In genomic region chr5:431001-431710, GRCh38 we compare ENCODE assay signal across 1 cellular context.
A peak's percentile ranks its signal among the peaks of the same experiment; 100 is the strongest.
TF ChIP-seq lines count a peak whose summit lies in the region.

No MANE protein-coding gene starts in this region.

TF ChIP-seq in HepG2, 621 proteins besides CTCF, POLR2A, EP300 and RAD21 (continued from another document and continues in another):
- no peak for TF ChIP-seq ZNF710 (CRISPR knock-in tag; IDR thresholded peaks at IDR 0.05; ENCODE audit: borderline replicate concordance)
- no peak for TF ChIP-seq ATF4 (CRISPR knock-in tag; IDR thresholded peaks at IDR 0.05)
- peak; percentile 46 for TF ChIP-seq HNF4G (IDR thresholded peaks at IDR 0.05; ENCODE audit: borderline replicate concordance, low read depth, low read length)
- no peak for TF ChIP-seq HNF4G (CRISPR knock-in tag; IDR thresholded peaks at IDR 0.05; ENCODE audit: borderline replicate concordance, low read depth)
- no peak for TF ChIP-seq MTA3 (CRISPR knock-in tag; IDR thresholded peaks at IDR 0.05)
- no peak for TF ChIP-seq KLF13 (CRISPR knock-in tag; IDR thresholded peaks at IDR 0.05)
- no peak for TF ChIP-seq MLXIP (CRISPR knock-in tag; IDR thresholded peaks at IDR 0.05; ENCODE audit: borderline replicate concordance)
- no peak for TF ChIP-seq CSRNP2 (CRISPR knock-in tag; conservative IDR thresholded peaks at IDR 0.05; ENCODE audit: low read depth)
- no peak for TF ChIP-seq ZNF580 (CRISPR knock-in tag; IDR thresholded peaks at IDR 0.05; ENCODE audit: borderline replicate concordance, low read depth)
- 0 out of 2 replicates have a peak, but pooled peaks have one; percentile 31 for TF ChIP-seq ARID4A (CRISPR knock-in tag; IDR thresholded peaks at IDR 0.05; ENCODE audit: borderline replicate concordance)
- no peak for TF ChIP-seq MEF2D (CRISPR knock-in tag; IDR thresholded peaks at IDR 0.05)
- TF ChIP-seq ZBTB43 (CRISPR knock-in tag; conservative IDR thresholded peaks at IDR 0.05): no peak
- TF ChIP-seq NFIC (IDR thresholded peaks at IDR 0.05; ENCODE audit: low read length): no peak
- TF ChIP-seq ZFP62 (CRISPR knock-in tag; IDR thresholded peaks at IDR 0.05): no peak
- TF ChIP-seq ZNF367 (CRISPR knock-in tag; IDR thresholded peaks at IDR 0.05; ENCODE audit: borderline replicate concordance): no peak
- no peak for TF ChIP-seq IKZF4 (CRISPR knock-in tag; IDR thresholded peaks at IDR 0.05; ENCODE audit: borderline replicate concordance, low read depth, not compliant biosample characterization)
- no peak for TF ChIP-seq CHD4 (IDR thresholded peaks at IDR 0.05; ENCODE audit: borderline replicate concordance, low read length)
- no peak for TF ChIP-seq CREB1 (IDR thresholded peaks at IDR 0.05)
- no peak for TF ChIP-seq CREB1 (CRISPR knock-in tag; IDR thresholded peaks at IDR 0.05)
- TF ChIP-seq ZNF121 (CRISPR knock-in tag; IDR thresholded peaks at IDR 0.05): peak; percentile 94
- no peak for TF ChIP-seq SYNCRIP (IDR thresholded peaks at IDR 0.05; ENCODE audit: insufficient read depth, low read depth, low read length)
- TF ChIP-seq AKAP8 (CRISPR knock-in tag; IDR thresholded peaks at IDR 0.05): no peak
- TF ChIP-seq NFE2L1 (CRISPR knock-in tag; IDR thresholded peaks at IDR 0.05; ENCODE audit: borderline replicate concordance): no peak
- no peak for TF ChIP-seq ZNF207 (IDR thresholded peaks at IDR 0.05; ENCODE audit: borderline replicate concordance)
- TF ChIP-seq ZNF101 (CRISPR knock-in tag; IDR thresholded peaks at IDR 0.05; ENCODE audit: borderline replicate concordance, low read depth): no peak
- TF ChIP-seq ATF7 (IDR thresholded peaks at IDR 0.05): no peak
- no peak for TF ChIP-seq ATF7 (CRISPR knock-in tag; IDR thresholded peaks at IDR 0.05)
- TF ChIP-seq TFE3 (CRISPR knock-in tag; IDR thresholded peaks at IDR 0.05): no peak
- TF ChIP-seq TRIM22 (IDR thresholded peaks at IDR 0.05): no peak
- no peak for TF ChIP-seq ZBED4 (CRISPR knock-in tag; IDR thresholded peaks at IDR 0.05; ENCODE audit: borderline replicate concordance)
- no peak for TF ChIP-seq ZNF597 (CRISPR knock-in tag; IDR thresholded peaks at IDR 0.05)
- TF ChIP-seq SRF (IDR thresholded peaks at IDR 0.05; ENCODE audit: low read depth, low read length): no peak
- peak; percentile 46; the same call in 1 of the 2 replicates for TF ChIP-seq MAX (IDR thresholded peaks at IDR 0.05)
- no peak for TF ChIP-seq NBN (conservative IDR thresholded peaks at IDR 0.05)
- no peak for TF ChIP-seq MBD4 (IDR thresholded peaks at IDR 0.05; ENCODE audit: borderline replicate concordance, low read length)
